22 cellular contexts compared by ENCODE assay signal in genomic region chr13:112203614-112204013, GRCh38.
"Had no signal": no experiment of that assay in that cellular context is flagged by ENCODE, and none has a peak within 500 bp of the region (broad histone marks: within the 10 kb centered on the region; RNA-seq: fewer than 3 reads in every experiment).

No MANE protein-coding gene starts in this region.

- H3K27ac ChIP-seq: dorsolateral prefrontal cortex, esophagus squamous epithelium, lower lobe of right lung, ovary, right atrium auricular region, upper lobe of left lung, vagina had no signal

- H3K27ac Mint-ChIP-seq: immature natural killer cell, memory B cell, nephron had no signal

- H3K9me3 ChIP-seq: esophagus squamous epithelium, left ventricle myocardium inferior, lower lobe of right lung, ovary, right atrium auricular region, upper lobe of left lung, vagina had no signal

- H3K36me3 Mint-ChIP-seq: immature natural killer cell, memory B cell had no signal

- H3K4me3 ChIP-seq: esophagus squamous epithelium, left ventricle myocardium inferior, lower lobe of right lung, ovary, right atrium auricular region, smooth muscle cell, upper lobe of left lung, vagina had no signal

- H3K27me3 ChIP-seq: ovary, upper lobe of left lung, vagina had no signal

- FAIRE-seq: endometrium, kidney had no signal

- H3K4me3 Mint-ChIP-seq: immature natural killer cell, memory B cell, nephron had no signal

- H3K36me3 ChIP-seq: esophagus squamous epithelium, left ventricle myocardium inferior, lower lobe of right lung, ovary, right atrium auricular region, upper lobe of left lung, vagina had no signal

- H3K4me1 ChIP-seq: right atrium auricular region, vagina had no signal

- H3K9me3 Mint-ChIP-seq: immature natural killer cell, memory B cell, nephron had no signal

- H3K4me2 ChIP-seq: smooth muscle cell had no signal

- ATAC-seq: left cardiac atrium had no signal

- H3K4me1 Mint-ChIP-seq: immature natural killer cell had no signal

- DNase-seq: cortex of kidney; effector CD8-positive, alpha-beta T cell; esophagus squamous epithelium; foreskin fibroblast; immature natural killer cell; kidney; left cardiac atrium; left ventricle myocardium inferior; lower lobe of right lung; midbrain; nucleus accumbens; ovary; stimulated activated CD4-positive, alpha-beta T cell treated with anti-CD3 and anti-CD28 coated beads, Interleukin-2, amount 100 ng/mL, for 48 hours; stimulated activated naive CD4-positive, alpha-beta T cell treated with Interleukin-2 at 50 U/mL for 16 hours had no signal
